30 cellular contexts compared by ENCODE assay signal in genomic region chr12:10358131-10358530, GRCh38. TPM values are rescaled to one million over a fixed set of nuclear protein-coding genes. Genes with fewer than 3 reads are reported as not detected.
"Had no signal": no experiment of that assay in that cellular context is flagged by ENCODE, and none has a peak within 500 bp of the region (broad histone marks: within the 10 kb centered on the region; RNA-seq: fewer than 3 reads in every experiment).

No MANE protein-coding gene starts in this region.

- H3K27me3 Mint-ChIP-seq: activated naive CD8-positive, alpha-beta T cell; central memory CD8-positive, alpha-beta T cell; effector memory CD8-positive, alpha-beta T cell; type B pancreatic cell had no signal

- ATAC-seq: activated T-helper 17 cell treated with anti-CD3 and anti-CD28 coated beads, Interleukin-2, amount 50 U/mL, for 72 hours; effector memory CD8-positive, alpha-beta T cell; left ventricle myocardium superior; stimulated activated naive B cell treated with anti-CD40 and anti-IgM and Interleukin-4, amounts not matched to agents 10 μg/mL and 1 μg/mL and 100 μg/mL, for 72 hours had no signal

- H3K36me3 Mint-ChIP-seq: stimulated activated naive B cell treated with anti-CD40 and anti-IgM and Interleukin-4, amounts not matched to agents 10 μg/mL and 1 μg/mL and 100 μg/mL, for 72 hours had no signal

- H3K27ac Mint-ChIP-seq: activated T-cell treated with anti-CD3 and anti-CD28 coated beads, Interleukin-2, amount 50 U/mL, for 24 hours; activated T-helper 17 cell treated with anti-CD3 and anti-CD28 coated beads, Interleukin-2, amount 50 U/mL, for 72 hours; stimulated activated naive B cell treated with anti-CD40 and anti-IgM and Interleukin-4, amounts not matched to agents 10 μg/mL and 1 μg/mL and 100 μg/mL, for 72 hours; T-helper 2 cell treated with Interferon-gamma antibody and Interleukin-4, amounts not matched to agents 5 μg/mL and 100 μg/mL, for 36 hours; type B pancreatic cell had no signal

- H3K9me3 Mint-ChIP-seq: activated T-cell treated with anti-CD3 and anti-CD28 coated beads, Interleukin-2, amount 50 U/mL, for 24 hours; activated T-helper 17 cell treated with anti-CD3 and anti-CD28 coated beads, Interleukin-2, amount 50 U/mL, for 72 hours; central memory CD8-positive, alpha-beta T cell; effector memory CD8-positive, alpha-beta T cell; T-helper 2 cell treated with Interferon-gamma antibody and Interleukin-4, amounts not matched to agents 5 μg/mL and 100 μg/mL, for 36 hours had no signal

- H2AFZ ChIP-seq: hepatocyte had no signal

- H3K4me1 ChIP-seq: breast epithelium had no signal

- H3K27ac ChIP-seq: breast epithelium, esophagus muscularis mucosa, hepatocyte, vagina, WERI-Rb-1 had no signal

- DNase-seq: activated CD4-positive, alpha-beta T cell treated with anti-CD3 and anti-CD28 coated beads, Interleukin-2, amount 50 U/mL, for 1 hour; activated CD4-positive, CD25-positive, alpha-beta regulatory T cell treated with anti-CD3 and anti-CD28 coated beads, Interleukin-2, amount 50 U/mL, for 72 hours; activated CD8-positive, alpha-beta memory T cell treated with anti-CD3 and anti-CD28 coated beads for 24 hours; activated CD8-positive, alpha-beta memory T cell treated with anti-CD3 and anti-CD28 coated beads, Interleukin-2, amount 50 U/mL, for 4 hours; activated naive CD4-positive, alpha-beta T cell; activated T-cell treated with anti-CD3 and anti-CD28 coated beads, Interleukin-2, amount 50 U/mL, for 24 hours; amniotic stem cell; effector memory CD8-positive, alpha-beta T cell; glutamatergic neuron; left ventricle myocardium superior; mammary epithelial cell; retina; stimulated activated CD4-positive, alpha-beta T cell treated with anti-CD3 and anti-CD28 coated beads, Interleukin-2, amount 100 ng/mL, for 48 hours; stimulated activated CD8-positive, alpha-beta memory T cell treated with anti-CD3 and anti-CD28 coated beads, Interleukin-4, amount 100 ng/mL, for 48 hours; stimulated activated naive B cell treated with anti-CD40 and anti-IgM and Interleukin-4, amounts not matched to agents 10 μg/mL and 1 μg/mL and 100 μg/mL, for 72 hours; WERI-Rb-1 had no signal

- H3K4me3 ChIP-seq: breast epithelium, esophagus muscularis mucosa, hepatocyte, vagina had no signal

- H3K36me3 ChIP-seq: breast epithelium, esophagus muscularis mucosa, vagina, WERI-Rb-1 had no signal

- H3K79me2 ChIP-seq: hepatocyte had no signal

- H3K4me1 Mint-ChIP-seq: activated T-helper 17 cell treated with anti-CD3 and anti-CD28 coated beads, Interleukin-2, amount 50 U/mL, for 72 hours had no signal

- H3K4me3 Mint-ChIP-seq: activated naive CD8-positive, alpha-beta T cell; activated T-cell treated with anti-CD3 and anti-CD28 coated beads, Interleukin-2, amount 50 U/mL, for 24 hours; activated T-helper 17 cell treated with anti-CD3 and anti-CD28 coated beads, Interleukin-2, amount 50 U/mL, for 72 hours; central memory CD8-positive, alpha-beta T cell; effector memory CD8-positive, alpha-beta T cell; stimulated activated naive B cell treated with anti-CD40 and anti-IgM and Interleukin-4, amounts not matched to agents 10 μg/mL and 1 μg/mL and 100 μg/mL, for 72 hours; T-helper 2 cell treated with Interferon-gamma antibody and Interleukin-4, amounts not matched to agents 5 μg/mL and 100 μg/mL, for 36 hours; type B pancreatic cell had no signal

- H3K27me3 ChIP-seq: breast epithelium, esophagus muscularis mucosa, hepatocyte, vagina had no signal

- H3K4me2 ChIP-seq: hepatocyte had no signal

- H3K9me3 ChIP-seq: breast epithelium, esophagus muscularis mucosa, vagina had no signal

RNA-seq across cellular contexts. Expression of gene KLRK1, which starts 31.7 kb away (rescaled TPM):
- total RNA-seq: dermis microvascular lymphatic vessel endothelial cell, hepatocyte, left ventricle myocardium superior, mammary epithelial cell had no signal
- polyA plus RNA-seq: mammary epithelial cell had no signal

RNA-seq across cellular contexts. Expression of gene KLRD1, which starts 50.5 kb away (rescaled TPM):
- polyA plus RNA-seq: mammary epithelial cell had no signal

RNA-seq across cellular contexts. Expression of gene KLRC4, which starts 51.4 kb away (rescaled TPM):
- total RNA-seq: activated T-helper 17 cell treated with anti-CD3 and anti-CD28 coated beads, Interleukin-2, amount 50 U/mL, for 72 hours; dermis microvascular lymphatic vessel endothelial cell; frontal cortex; hepatocyte; left ventricle myocardium superior; mammary epithelial cell; myocyte; osteoblast; posterior vena cava; vagina had no signal
- polyA plus RNA-seq: hepatocyte, mammary epithelial cell had no signal
